ENCODE assay signal across 11 cellular contexts in genomic region chr3:16243706-16244490, GRCh38. TPM values are rescaled to one million over a fixed set of nuclear protein-coding genes. Genes with fewer than 3 reads are reported as not detected.
A peak's percentile ranks its signal among the peaks of the same experiment; 100 is the strongest.
DNase-seq lines count a peak whose midpoint lies in the region; ATAC-seq and TF ChIP-seq lines count a peak whose summit lies in the region.
"Had no signal": no experiment of that assay in that cellular context is flagged by ENCODE, and none has a peak within 500 bp of the region (broad histone marks: within the 10 kb centered on the region; RNA-seq: fewer than 3 reads in every experiment).

No MANE protein-coding gene starts in this region.

- peaks cover 12% of the 10 kb centered on the region for H3F3A ChIP-seq in smooth muscle cell (ENCODE audit: low read depth)

- intact Hi-C loops in MCF 10A (cut with micrococcal nuclease): no loop called here
- intact Hi-C loops in breast epithelium (cut with DNase I; ENCODE audit: low total_unique reads): no loop called here
- intact Hi-C loops in head of caudate nucleus (cut with DNase I): no loop called here

- no peak overlapping the region for H2AFZ ChIP-seq in smooth muscle cell (ENCODE audit: low read depth)

- no peak overlapping the region for H3K9ac ChIP-seq in smooth muscle cell (ENCODE audit: low read depth)

- peaks cover 6% of the 10 kb centered on the region for H3K36me3 Mint-ChIP-seq in MCF 10A (ENCODE audit: insufficient read depth, unreplicated experiment)

- no peaks in the 10 kb centered on the region for H3K27me3 Mint-ChIP-seq in MCF 10A (ENCODE audit: insufficient read depth, unreplicated experiment)

- H3K9me3 ChIP-seq in breast epithelium: no peaks in the 10 kb centered on the region
- H3K9me3 ChIP-seq in smooth muscle cell (replicated peaks; ENCODE audit: low read depth): no peaks in the 10 kb centered on the region
- H3K9me3 ChIP-seq: esophagus squamous epithelium had no signal

- H3K4me1 ChIP-seq in breast epithelium (no peaks in the 10 kb centered on the region), smooth muscle cell (ENCODE audit: low read depth) (peaks cover 11% of the 10 kb centered on the region)

- peak; percentile 26 for DNase-seq in MCF 10A (ENCODE audit: unreplicated experiment)
- no peak for DNase-seq in breast epithelium (ENCODE audit: low spot score in 2 of 2)
- peak in 33 of 42 donors; percentile 10 to 84 (median 57) for DNase-seq in head of caudate nucleus
- no peak for DNase-seq in smooth muscle cell (lab: John Stamatoyannopoulos, UW; ENCODE audit: unreplicated experiment)
- no peak for DNase-seq in KG1 (lab: John Stamatoyannopoulos, UW)
- no peak for DNase-seq in NCI-H1694 treated with DMSO at 0.1 percent for 48 hours (lab: John Stamatoyannopoulos, UW)
- DNase-seq: esophagus squamous epithelium, GF-D8 had no signal

- peak overlapping the region; percentile 32 for H3K27ac Mint-ChIP-seq in MCF 10A (ENCODE audit: low read depth, unreplicated experiment)

- CTCF ChIA-PET in MCF 10A (lab: Yijun Ruan, JAX): interaction anchor here (0.5 to 5.0 kb wide), 9 partner anchors 8 to 423 kb away, joined by 3 to 64 read pairs (median 4); partner anchors contain the start of gene DPH3

- 32% methylated on average over 9 of the region's 9 CpGs for WGBS in smooth muscle cell (ENCODE audit: low lambda C conversion rate)

- H3K79me2 ChIP-seq in smooth muscle cell (ENCODE audit: low read depth): no peaks in the 10 kb centered on the region

- peaks cover 47% of the 10 kb centered on the region for H3K4me1 Mint-ChIP-seq in MCF 10A (ENCODE audit: insufficient read depth, unreplicated experiment)

- H3K4me3 Mint-ChIP-seq in MCF 10A (ENCODE audit: unreplicated experiment): no peak overlapping the region

- TF ChIP-seq POLR2A in breast epithelium (IDR thresholded peaks at IDR 0.05) (no peak), GM18505 (IDR thresholded peaks at IDR 0.05; ENCODE audit: borderline replicate concordance, extremely low read depth, insufficient read depth, insufficient read length) (no peak)

- ATAC-seq in SK-N-SH treated with all-trans-retinoic acid at 6 μM for 48 hours (peak; percentile 54), GM18505 (IDR thresholded peaks at IDR 0.05; ENCODE audit: unreplicated experiment) (no peak)

- TF ChIP-seq CTCF in MCF 10A (IDR thresholded peaks at IDR 0.05; ENCODE audit: unreplicated experiment): no peak
- TF ChIP-seq CTCF in breast epithelium (IDR thresholded peaks at IDR 0.05): no peak
- TF ChIP-seq CTCF in smooth muscle cell (IDR thresholded peaks at IDR 0.05; ENCODE audit: borderline replicate concordance, insufficient read depth, poor library complexity, severe bottlenecking): no peak

- no TSS peak for BruUV-seq in MCF 10A (replicated peaks; lab: Mats Ljungman, UMichigan)

- H3K27me3 ChIP-seq in breast epithelium: no peaks in the 10 kb centered on the region
- no peaks in the 10 kb centered on the region for H3K27me3 ChIP-seq in smooth muscle cell (ENCODE audit: low read depth)

- no peaks in the 10 kb centered on the region for H4K20me1 ChIP-seq in smooth muscle cell (ENCODE audit: low read depth)

- H3K36me3 ChIP-seq in breast epithelium (no peaks in the 10 kb centered on the region), smooth muscle cell (ENCODE audit: low read depth) (no peaks in the 10 kb centered on the region)
- H3K36me3 ChIP-seq: esophagus squamous epithelium had no signal

- POLR2A ChIA-PET in MCF 10A (lab: Yijun Ruan, JAX): interaction anchor here (0.7 to 1.3 kb wide), 6 partner anchors 8 to 428 kb away, joined by 3 to 6 read pairs (median 3); no protein-coding TSS in a partner anchor

- H3K27ac ChIP-seq in breast epithelium (no peak overlapping the region), smooth muscle cell (ENCODE audit: low read depth) (no peak overlapping the region)
- H3K27ac ChIP-seq: esophagus squamous epithelium, HL-60 had no signal

- peak overlapping the region; percentile 8 for H3K4me2 ChIP-seq in smooth muscle cell

- H3K4me3 ChIP-seq in breast epithelium: no peak overlapping the region
- no peak overlapping the region for H3K4me3 ChIP-seq in smooth muscle cell
- H3K4me3 ChIP-seq: esophagus squamous epithelium had no signal

- no peaks in the 10 kb centered on the region for H3K9me3 Mint-ChIP-seq in MCF 10A (ENCODE audit: unreplicated experiment)

TF ChIP-seq in SK-N-SH treated with all-trans-retinoic acid at 6 μM for 48 hours, 23 proteins besides CTCF, POLR2A, EP300 and RAD21:
- TF ChIP-seq TSHZ2 (CRISPR knock-in tag; IDR thresholded peaks at IDR 0.05) (no peak), ISL1 (CRISPR knock-in tag; IDR thresholded peaks at IDR 0.05) (peak; percentile 35; the same call in 1 of the 2 replicates), ZFP3 (CRISPR knock-in tag; IDR thresholded peaks at IDR 0.05) (0 out of 2 replicates have a peak, but pooled peaks have one; percentile 51)
TF ChIP-seq in SK-N-SH treated with all-trans-retinoic acid at 6 μM for 48 hours: peak in this region for 2.

RNA-seq across cellular contexts. Expression of gene DPH3, which starts 20.8 kb away (rescaled TPM):
- total RNA-seq in MCF 10A (2022) (30.5 and 39.8 TPM in 2 replicates), breast epithelium (10 to 100 TPM; 17.7 to 33.6 (median 21.0) TPM), smooth muscle cell (42.9 and 44.7 TPM in 2 replicates)
- polyA plus RNA-seq in smooth muscle cell: 69.5 and 78.8 TPM in 2 replicates

RNA-seq across cellular contexts. Expression of gene OXNAD1, which starts 21.1 kb away (rescaled TPM):
- 19.0 and 27.6 TPM in 2 replicates for total RNA-seq in MCF 10A (2022)
- total RNA-seq in breast epithelium: 10 to 100 TPM; 13.1 to 22.8 (median 15.7) TPM
- 13.3 and 15.7 TPM in 2 replicates for total RNA-seq in smooth muscle cell
- polyA plus RNA-seq in smooth muscle cell: 9.2 and 12.4 TPM in 2 replicates

Comparison
In these comparisons a context has a peak if more than half of its experiments do, and no peak if none do; other contexts are left out.
1. DNase-seq: peak in MCF 10A (single experiment) and head of caudate nucleus (33 of 42); none in breast epithelium (0 of 2), smooth muscle cell (single experiment), KG1 (single experiment) and NCI-H1694 treated with DMSO at 0.1 percent for 48 hours (single experiment).